8 cellular contexts compared by ENCODE assay signal in the genomic region with DNA sequence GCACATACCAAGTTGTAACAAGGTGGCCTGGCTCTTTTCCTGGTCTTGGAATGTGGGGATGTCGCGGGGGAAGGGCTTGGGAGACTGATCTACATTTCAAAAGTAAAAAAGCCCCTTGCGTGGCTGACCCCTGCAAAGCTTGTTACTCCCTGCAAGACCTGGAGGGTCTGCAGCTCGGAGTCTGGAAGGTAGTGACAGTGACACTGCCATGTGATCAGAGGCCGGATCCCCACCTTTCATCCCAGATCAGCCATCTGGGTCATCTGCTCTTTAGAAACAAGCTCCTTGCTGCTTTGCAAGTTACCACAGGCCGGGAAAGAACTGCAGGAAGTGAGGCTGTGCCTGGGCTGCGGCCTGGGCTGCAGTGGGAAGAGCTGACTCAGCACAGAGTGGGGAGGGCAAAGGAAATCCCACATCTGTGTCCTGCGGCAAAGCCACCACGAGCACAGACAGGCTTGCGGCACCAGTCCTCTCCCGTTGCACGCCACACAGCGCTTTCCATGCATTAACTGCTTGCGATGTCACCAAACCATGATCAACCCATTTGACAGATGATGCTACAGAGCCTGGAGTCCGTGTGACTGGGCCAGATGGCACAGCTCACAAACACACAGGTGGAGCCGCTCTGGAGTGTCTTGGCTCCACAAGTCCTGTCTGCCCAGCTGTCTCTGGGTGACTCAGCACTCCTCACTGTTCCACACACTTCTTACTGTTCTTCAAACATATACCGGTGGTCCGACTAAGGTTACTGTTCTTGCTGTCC.
DNase-seq lines count a peak whose midpoint lies in the region; ATAC-seq and TF ChIP-seq lines count a peak whose summit lies in the region.

No MANE protein-coding gene starts in this region.

- peaks cover 54% of the 10 kb centered on the region for H3K4me1 Mint-ChIP-seq in nephron progenitor cell

- no peaks in the 10 kb centered on the region for H3K9me3 Mint-ChIP-seq in nephron progenitor cell

- H3K36me3 Mint-ChIP-seq in nephron progenitor cell (ENCODE audit: low read depth): no peaks in the 10 kb centered on the region

- peaks cover 7% of the 10 kb centered on the region for H3K27me3 Mint-ChIP-seq in nephron progenitor cell (ENCODE audit: low read depth, poor library complexity)

- H4K20me1 ChIP-seq in BLaER1 treated with 17β-estradiol and CSF1 and Interleukin-3, amounts not matched to agents 10 nM and 100 nM: peaks cover 0 to 8% (median 0%) of the 10 kb centered on the region in 11 experiments; a peak in 1 of 22 replicates

- H3K36me3 ChIP-seq in BLaER1 treated with 17β-estradiol and CSF1 and Interleukin-3, amounts not matched to agents 10 nM and 100 nM: peaks cover 0 to 34% (median 6%) of the 10 kb centered on the region in 11 experiments; a peak in 11 of 22 replicates
- H3K36me3 ChIP-seq in HUES6 (ENCODE audit: control insufficient read depth, insufficient read depth, low read length): no peaks in the 10 kb centered on the region

- H3K9me3 ChIP-seq in BLaER1 treated with 17β-estradiol and CSF1 and Interleukin-3, amounts not matched to agents 10 nM and 100 nM (replicated peaks in 1 of 11): peaks cover 0 to 3% (median 0%) of the 10 kb centered on the region in 11 experiments; a peak in 5 of 22 replicates
- H3K9me3 ChIP-seq in HUES6 (ENCODE audit: control insufficient read depth, insufficient read depth, low read depth, low read length): no peaks in the 10 kb centered on the region

- H3K27ac ChIP-seq in BLaER1 treated with 17β-estradiol and CSF1 and Interleukin-3, amounts not matched to agents 10 nM and 100 nM: peak overlapping the region in 10 of 11 experiments; percentile 57 to 96 (median 87); a peak in 21 of 22 replicates
- no peak overlapping the region for H3K27ac ChIP-seq in HUES6 (ENCODE audit: low read depth, low read length)

- peak overlapping the region; percentile 81 to 98 (median 93) for H3K4me2 ChIP-seq in BLaER1 treated with 17β-estradiol and CSF1 and Interleukin-3, amounts not matched to agents 10 nM and 100 nM

- H3K4me3 Mint-ChIP-seq in nephron progenitor cell: peak overlapping the region; percentile 47

- peak overlapping the region in 5 of 10 experiments; percentile 4 to 45 (median 34); a peak in 5 of 20 replicates for H3K4me3 ChIP-seq in BLaER1 treated with 17β-estradiol and CSF1 and Interleukin-3, amounts not matched to agents 10 nM and 100 nM
- H3K4me3 ChIP-seq in HUES6 (ENCODE audit: low read depth, low read length): no peak overlapping the region

- peak; percentile 44 for DNase-seq in activated CD4-positive, alpha-beta T cell treated with anti-CD3 and anti-CD28 coated beads for 1 hour
- DNase-seq in nephron progenitor cell (no peak), DMS153 treated with DMSO at 0.1 percent for 48 hours (lab: John Stamatoyannopoulos, UW; ENCODE audit: unreplicated experiment) (no peak)

- peaks cover 71 to 94% (median 78%) of the 10 kb centered on the region in 10 experiments for H3K4me1 ChIP-seq in BLaER1 treated with 17β-estradiol and CSF1 and Interleukin-3, amounts not matched to agents 10 nM and 100 nM
- H3K4me1 ChIP-seq in HUES6 (ENCODE audit: control insufficient read depth, insufficient read depth, low read length): peaks cover 33% of the 10 kb centered on the region

- H3K27ac Mint-ChIP-seq in nephron progenitor cell: no peak overlapping the region

- ATAC-seq in esophagus mucosa (peak; percentile 86), GM18502 (IDR thresholded peaks at IDR 0.05; ENCODE audit: poor library complexity, unreplicated experiment) (no peak), GM19395 (IDR thresholded peaks at IDR 0.05; ENCODE audit: unreplicated experiment) (no peak)

- TF ChIP-seq CTCF in nephron progenitor cell (IDR thresholded peaks at IDR 0.05): no peak

- peak overlapping the region; percentile 32 to 80 (median 73); a peak in 20 of 22 replicates for H3K9ac ChIP-seq in BLaER1 treated with 17β-estradiol and CSF1 and Interleukin-3, amounts not matched to agents 10 nM and 100 nM
- H3K9ac ChIP-seq in HUES6 (ENCODE audit: low read length): peak overlapping the region; percentile 17

- no peaks in the 10 kb centered on the region for H3K27me3 ChIP-seq in BLaER1 treated with 17β-estradiol and CSF1 and Interleukin-3, amounts not matched to agents 10 nM and 100 nM
- no peaks in the 10 kb centered on the region for H3K27me3 ChIP-seq in HUES6 (ENCODE audit: control insufficient read depth, insufficient read depth, low read length)
